ENCODE assay signal across 1 cellular context in genomic region chr10:44911081-44911540, GRCh38.
TF ChIP-seq lines count a peak whose summit lies in the region.

TMEM72 (plus strand) TSS chr10:44911337; CDS start chr10:44911513, 176 bp downstream.

TF ChIP-seq in H1, 55 proteins besides CTCF, POLR2A, EP300 and RAD21:
- TF ChIP-seq BACH1 (IDR thresholded peaks at IDR 0.05; ENCODE audit: low read length) (no peak), CHD2 (IDR thresholded peaks at IDR 0.05; ENCODE audit: low read length) (no peak), CHD1 (IDR thresholded peaks at IDR 0.05; ENCODE audit: low read depth, low read length) (no peak), ATF3 (IDR thresholded peaks at IDR 0.05; ENCODE audit: insufficient read depth, low read depth, low read length) (no peak), SP2 (IDR thresholded peaks at IDR 0.05; ENCODE audit: low read length) (no peak), RXRA (IDR thresholded peaks at IDR 0.05; ENCODE audit: insufficient read depth, low read depth, low read length) (no peak), TBP (IDR thresholded peaks at IDR 0.05; ENCODE audit: low read depth, low read length) (peak; percentile 78; the same call in 1 of the 2 replicates), CBX8 (IDR thresholded peaks at IDR 0.05; ENCODE audit: borderline replicate concordance, low read depth, low read length) (no peak), KDM4A (IDR thresholded peaks at IDR 0.05; ENCODE audit: low read depth, low read length, severe bottlenecking) (no peak), KDM1A (IDR thresholded peaks at IDR 0.05; ENCODE audit: borderline replicate concordance, low read length) (no peak), NANOG (IDR thresholded peaks at IDR 0.05; ENCODE audit: insufficient read depth, low read depth, low read length, poor library complexity, severe bottlenecking) (peak; percentile 42), TAF1 (IDR thresholded peaks at IDR 0.05; ENCODE audit: low read depth, low read length) (0 out of 2 replicates have a peak, but pooled peaks have one; percentile 29), RNF2 (IDR thresholded peaks at IDR 0.05; ENCODE audit: borderline replicate concordance, low read depth, low read length, missing control alignments, poor library complexity, severe bottlenecking) (no peak), RFX5 (IDR thresholded peaks at IDR 0.05; ENCODE audit: borderline replicate concordance, low read depth, low read length) (no peak), CEBPB (IDR thresholded peaks at IDR 0.05; ENCODE audit: low read depth, low read length) (no peak), E2F6 (IDR thresholded peaks at IDR 0.05) (no peak; the same call in 1 of the 2 replicates)
